ENCODE assay signal across 10 cellular contexts in the genomic region with DNA sequence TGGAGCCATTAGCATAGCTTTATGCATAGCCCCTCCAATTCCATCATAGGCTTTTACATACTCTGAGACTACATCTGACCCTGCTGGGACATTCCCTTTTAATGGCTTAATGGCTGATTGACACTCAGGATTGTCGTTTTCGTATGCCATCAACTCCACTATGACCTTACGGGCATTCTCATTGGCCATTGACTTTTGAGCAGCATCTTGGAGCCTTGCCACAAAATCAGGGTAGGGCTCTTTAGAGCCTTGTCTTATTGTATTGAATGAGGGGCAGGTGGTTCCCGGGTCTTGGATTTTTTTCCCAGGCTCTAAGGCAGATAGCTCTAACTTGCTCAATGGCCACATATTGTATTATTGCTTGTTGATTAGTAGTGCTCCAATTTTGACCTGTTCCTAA. TPM values are rescaled to one million over a fixed set of nuclear protein-coding genes. Genes with fewer than 3 reads are reported as not detected.
DNase-seq lines count a peak whose midpoint lies in the region; TF ChIP-seq lines count a peak whose summit lies in the region.
"Not testable (repeated sequence)": the region's sequence is repeated elsewhere in the genome, so short reads cannot be mapped to it uniquely, and the experiment has no call there.
"Had no signal": no experiment of that assay in that cellular context is flagged by ENCODE, and none has a peak within 500 bp of the region (broad histone marks: within the 10 kb centered on the region; RNA-seq: fewer than 3 reads in every experiment).

No MANE protein-coding gene starts in this region.

- H4K8ac ChIP-seq in mesenchymal stem cell (ENCODE audit: low read length): not testable (repeated sequence)

- H3K27me3 ChIP-seq in dorsolateral prefrontal cortex: not testable (repeated sequence)
- peaks cover 10 to 11% of the 10 kb centered on the region in 2 experiments for H3K27me3 ChIP-seq in mesenchymal stem cell (ENCODE audit: control insufficient read depth in 1 of 2, insufficient read depth in 1 of 2, low read length in 2 of 2)

- in situ Hi-C loops in GM13977 (cut with MboI; ENCODE audit: low pct_unique_long_range_greater_than_20kb, low sequenced_read_pairs, unreplicated experiment): not testable (repeated sequence)

- intact Hi-C loops in dorsolateral prefrontal cortex (cut with DNase I): loop anchor here (2.0 to 5.0 kb wide), 2 partner anchors 158 to 250 kb away; a partner anchor contains a TSS

- H3K36me3 ChIP-seq in mesenchymal stem cell (ENCODE audit: control insufficient read depth in 1 of 2, insufficient read depth in 2 of 2, low read depth in 1 of 2, low read length in 2 of 2): not testable (repeated sequence)

- H2BK12ac ChIP-seq in mesenchymal stem cell (ENCODE audit: low read length in 2 of 2): not testable (repeated sequence)

- peak overlapping the region; percentile 38 for H3K9ac ChIP-seq in mesenchymal stem cell (ENCODE audit: low read length)

- H3K4me1 ChIP-seq in mesenchymal stem cell (ENCODE audit: control insufficient read depth, insufficient read depth, low read depth, low read length): not testable (repeated sequence)

- TF ChIP-seq CTCF in GM13977 (IDR thresholded peaks at IDR 0.05; ENCODE audit: extremely low read depth, insufficient read depth, missing control alignments); VCaP (conservative IDR thresholded peaks at IDR 0.05); dorsolateral prefrontal cortex (IDR thresholded peaks at IDR 0.05 in 54 of 56, conservative IDR thresholded peaks at IDR 0.05 in 2 of 56; ENCODE audit: low read depth in 1 of 56, partially characterized antibody in 56 of 56): not testable (repeated sequence)

- DNase-seq in GM13977 (ENCODE audit: low spot score): peak; percentile 1
- DNase-seq in NCI-H345 (lab: John Stamatoyannopoulos, UW): peak; percentile 39
- DNase-seq in dorsolateral prefrontal cortex, mesenchymal stem cell: not testable (repeated sequence)

- not testable (repeated sequence) for H3K18ac ChIP-seq in mesenchymal stem cell (ENCODE audit: low read depth in 1 of 2, low read length in 2 of 2)

- H3K79me1 ChIP-seq in mesenchymal stem cell (replicated peaks; ENCODE audit: low read length, poor library complexity, severe bottlenecking): not testable (repeated sequence)

- not testable (repeated sequence) for H2BK15ac ChIP-seq in mesenchymal stem cell (ENCODE audit: low read depth, poor library complexity, severe bottlenecking)

- not testable (repeated sequence) for H2BK120ac ChIP-seq in mesenchymal stem cell (ENCODE audit: low read depth, low read length)

- WGBS in mesenchymal stem cell: 55% methylated on average over 3 of the region's 4 CpGs

- H3K14ac ChIP-seq in mesenchymal stem cell (ENCODE audit: low read length in 2 of 2): not testable (repeated sequence)

- not testable (repeated sequence) for H3K4me2 ChIP-seq in mesenchymal stem cell (ENCODE audit: low read length, poor library complexity, severe bottlenecking)

- H4K91ac ChIP-seq in mesenchymal stem cell (ENCODE audit: low read length): not testable (repeated sequence)

- H3K23ac ChIP-seq in mesenchymal stem cell (ENCODE audit: low read length in 2 of 2): not testable (repeated sequence)

- H2AFZ ChIP-seq in mesenchymal stem cell (ENCODE audit: low read depth, low read length): not testable (repeated sequence)

- not testable (repeated sequence) for H3K9me3 ChIP-seq in mesenchymal stem cell (ENCODE audit: control insufficient read depth, low read length)

- not testable (repeated sequence) for H2AK5ac ChIP-seq in mesenchymal stem cell (ENCODE audit: low read length, severe bottlenecking)

- H3K4me3 ChIP-seq in dorsolateral prefrontal cortex: peak overlapping the region in 4 of 59 donors; percentile 4 to 34 (median 22)
- H3K4me3 ChIP-seq in mesenchymal stem cell (ENCODE audit: insufficient read depth in 1 of 2, low read depth in 1 of 2, low read length in 2 of 2): not testable (repeated sequence)

- not testable (repeated sequence) for H3K4ac ChIP-seq in mesenchymal stem cell (ENCODE audit: low read depth in 1 of 2, low read length in 2 of 2)

- H2BK5ac ChIP-seq in mesenchymal stem cell (ENCODE audit: low read depth, low read length, poor library complexity, severe bottlenecking): not testable (repeated sequence)

- H3K27ac ChIP-seq in VCaP (peak overlapping the region; percentile 100), dorsolateral prefrontal cortex (peak overlapping the region in 58 of 59 donors; percentile 52 to 99 (median 93))
- H3K27ac ChIP-seq in mesenchymal stem cell (ENCODE audit: low read length, poor library complexity, severe bottlenecking): not testable (repeated sequence)

RNA-seq across cellular contexts. Expression of a gene that starts 4.1 kb away (rescaled TPM):
- 10 to 100 TPM; 37.4 to 81.9 (median 55.2) TPM for total RNA-seq in dorsolateral prefrontal cortex
- polyA plus RNA-seq in mesenchymal stem cell (2013, experiment 1 of 2): 58.1 TPM
- polyA plus RNA-seq in mesenchymal stem cell (2013, experiment 2 of 2): 53.8 TPM

RNA-seq across cellular contexts. Expression of a gene that starts 9.1 kb away (rescaled TPM):
- total RNA-seq in dorsolateral prefrontal cortex: 10 to 100 TPM in 1 of 120 experiments, 1 to 10 TPM in 116, under 1 TPM in 3; 0.47 to 10.6 (median 3.4) TPM
- 3.2 TPM for polyA plus RNA-seq in mesenchymal stem cell (2013, experiment 1 of 2)
- 2.7 TPM for polyA plus RNA-seq in mesenchymal stem cell (2013, experiment 2 of 2)
- total RNA-seq: HT1080 had no signal

RNA-seq across cellular contexts. Expression of a gene that starts 20.7 kb away (rescaled TPM):
- 100 to 1,000 TPM in 114 of 120 experiments, 10 to 100 TPM in 6; 86.8 to 178 (median 121) TPM for total RNA-seq in dorsolateral prefrontal cortex
- 74.0 TPM for polyA plus RNA-seq in mesenchymal stem cell (2013, experiment 1 of 2)
- 70.6 TPM for polyA plus RNA-seq in mesenchymal stem cell (2013, experiment 2 of 2)

RNA-seq across cellular contexts. Expression of a gene that starts 22.7 kb away (rescaled TPM):
- total RNA-seq in dorsolateral prefrontal cortex: 10 to 100 TPM in 2 of 120 experiments, 1 to 10 TPM in 108, under 1 TPM in 10; 0.32 to 11.1 (median 3.0) TPM
- not detected for polyA plus RNA-seq in mesenchymal stem cell (2013, experiment 1 of 2)
- not detected for polyA plus RNA-seq in mesenchymal stem cell (2013, experiment 2 of 2)
- total RNA-seq: Calu3; CD8-positive, alpha-beta memory T cell; HT1080 had no signal
- polyA plus RNA-seq: CD8-positive, alpha-beta memory T cell had no signal

RNA-seq across cellular contexts. Expression of a gene that starts 29.0 kb away (rescaled TPM):
- 1 to 10 TPM in 16 of 120 experiments, under 1 TPM in 58, not detected in 46; 0.16 to 2.8 (median 0.72) TPM for total RNA-seq in dorsolateral prefrontal cortex
- not detected for polyA plus RNA-seq in mesenchymal stem cell (2013, experiment 1 of 2)
- not detected for polyA plus RNA-seq in mesenchymal stem cell (2013, experiment 2 of 2)
- total RNA-seq: Calu3; CD8-positive, alpha-beta memory T cell; H1; HT1080 had no signal
- polyA plus RNA-seq: CD8-positive, alpha-beta memory T cell; SK-N-SH had no signal
